In genomic region chr2:111471791-111472530, GRCh38 we compare ENCODE assay signal across 7 cellular contexts.
A peak's percentile ranks its signal among the peaks of the same experiment; 100 is the strongest.
DNase-seq lines count a peak whose midpoint lies in the region; ATAC-seq, FAIRE-seq and TF ChIP-seq lines count a peak whose summit lies in the region.
"Not testable (repeated sequence)": the region's sequence is repeated elsewhere in the genome, so short reads cannot be mapped to it uniquely, and the experiment has no call there.

No MANE protein-coding gene starts in this region.

- not testable (repeated sequence) for TF ChIP-seq CTCF in AG04450 (IDR thresholded peaks at IDR 0.05; ENCODE audit: low read depth, low read length); chondrocyte (IDR thresholded peaks at IDR 0.05); fibroblast of the aortic adventitia (IDR thresholded peaks at IDR 0.05; ENCODE audit: insufficient read depth, low read length); left lung (IDR thresholded peaks at IDR 0.05); pancreas (IDR thresholded peaks at IDR 0.05)

- H3K4me1 ChIP-seq in left lung, pancreas: not testable (repeated sequence)

- H3K4me3 ChIP-seq in AG04450 (ENCODE audit: low read depth, low read length); fibroblast of the aortic adventitia (ENCODE audit: low read depth, low read length); left lung; pancreas: not testable (repeated sequence)

- not testable (repeated sequence) for FAIRE-seq in pancreas (lab: Jason Lieb, UNC)

- H3K27me3 Mint-ChIP-seq in chondrocyte (ENCODE audit: low read depth): not testable (repeated sequence)

- DNase-seq in AG04450 (ENCODE audit: low read depth, low spot score); chondrocyte (ENCODE audit: low spot score); left cardiac atrium; left lung; pancreas: not testable (repeated sequence)
- DNase-seq in fibroblast of the aortic adventitia (ENCODE audit: low read depth): peak; percentile 71

- CTCF ChIA-PET in AG04450 (lab: Charles Lee): not testable (repeated sequence)

- H3K9me3 ChIP-seq in AG04450 (ENCODE audit: control insufficient read depth, insufficient read depth, low read length); left lung; pancreas: not testable (repeated sequence)

- not testable (repeated sequence) for H3K27me3 ChIP-seq in AG04450 (ENCODE audit: control insufficient read depth, insufficient read depth, low read length); left lung; pancreas

- not testable (repeated sequence) for ATAC-seq in SK-N-SH treated with all-trans-retinoic acid at 6 μM for 48 hours
- ATAC-seq in left cardiac atrium: peak; percentile 87 to 93
- peak; percentile 56 for ATAC-seq in left lung
- ATAC-seq in pancreas: peak in 3 of 4 donors; percentile 57 to 59 (median 57)

- H3K27ac Mint-ChIP-seq in chondrocyte (ENCODE audit: unreplicated experiment): peak overlapping the region; percentile 12

- H3K36me3 Mint-ChIP-seq in chondrocyte (ENCODE audit: low read depth): not testable (repeated sequence)

- H3K4me3 Mint-ChIP-seq in chondrocyte (ENCODE audit: unreplicated experiment): not testable (repeated sequence)

- POLR2A ChIA-PET in AG04450 (lab: Yijun Ruan, JAX): not testable (repeated sequence)

- peak overlapping the region; percentile 57 for H3K27ac ChIP-seq in AG04450 (ENCODE audit: low read depth, low read length)
- not testable (repeated sequence) for H3K27ac ChIP-seq in left lung, pancreas

- not testable (repeated sequence) for H3K36me3 ChIP-seq in left lung, pancreas

- 64 to 68% methylated on average over 6 to 7 of the region's 9 CpGs for WGBS in pancreas, 2 donors

- H3K9me3 Mint-ChIP-seq in chondrocyte (ENCODE audit: low read depth): not testable (repeated sequence)

- intact Hi-C loops in left cardiac atrium (cut with DNase I); left lung (cut with DNase I); pancreas (cut with DNase I): not testable (repeated sequence)

- H3K4me1 Mint-ChIP-seq in chondrocyte (ENCODE audit: low read depth): peaks cover 24% of the 10 kb centered on the region

TF ChIP-seq in SK-N-SH treated with all-trans-retinoic acid at 6 μM for 48 hours, 23 proteins besides CTCF, POLR2A, EP300 and RAD21:
- 0 out of 2 replicates have a peak, but pooled peaks have one; percentile 19 for TF ChIP-seq ISL1 (CRISPR knock-in tag; IDR thresholded peaks at IDR 0.05)
